In genomic region chr11:103849366-103849765, GRCh38 we compare ENCODE assay signal across 18 cellular contexts.
"Had no signal": no experiment of that assay in that cellular context is flagged by ENCODE, and none has a peak within 500 bp of the region (broad histone marks: within the 10 kb centered on the region; RNA-seq: fewer than 3 reads in every experiment).

No MANE protein-coding gene starts in this region.

- H3K27ac ChIP-seq: esophagus squamous epithelium, parathyroid adenoma had no signal

- H3K36me3 ChIP-seq: esophagus squamous epithelium, tibial nerve had no signal

- H3K36me3 Mint-ChIP-seq: brain; immature natural killer cell; naive thymus-derived CD4-positive, alpha-beta T cell; stimulated activated naive B cell treated with anti-CD40 and anti-IgM and Interleukin-4, amounts not matched to agents 10 μg/mL and 1 μg/mL and 100 μg/mL, for 72 hours had no signal

- H3K27me3 Mint-ChIP-seq: activated T-helper 17 cell treated with anti-CD3 and anti-CD28 coated beads, Interleukin-2, amount 50 U/mL, for 72 hours; naive thymus-derived CD4-positive, alpha-beta T cell had no signal

- H3K27me3 ChIP-seq: esophagus squamous epithelium, tibial nerve had no signal

- H3K27ac Mint-ChIP-seq: activated T-helper 17 cell treated with anti-CD3 and anti-CD28 coated beads, Interleukin-2, amount 50 U/mL, for 72 hours; immature natural killer cell; naive thymus-derived CD4-positive, alpha-beta T cell; stimulated activated naive B cell treated with anti-CD40 and anti-IgM and Interleukin-4, amounts not matched to agents 10 μg/mL and 1 μg/mL and 100 μg/mL, for 72 hours had no signal

- H3K4me1 ChIP-seq: parathyroid adenoma had no signal

- H3K4me3 ChIP-seq: esophagus squamous epithelium, tibial nerve had no signal

- H3K4me1 Mint-ChIP-seq: activated T-helper 17 cell treated with anti-CD3 and anti-CD28 coated beads, Interleukin-2, amount 50 U/mL, for 72 hours; immature natural killer cell; naive thymus-derived CD4-positive, alpha-beta T cell had no signal

- H3K4me3 Mint-ChIP-seq: activated T-helper 17 cell treated with anti-CD3 and anti-CD28 coated beads, Interleukin-2, amount 50 U/mL, for 72 hours; brain; immature natural killer cell; naive thymus-derived CD4-positive, alpha-beta T cell; stimulated activated naive B cell treated with anti-CD40 and anti-IgM and Interleukin-4, amounts not matched to agents 10 μg/mL and 1 μg/mL and 100 μg/mL, for 72 hours had no signal

- H3K9me3 Mint-ChIP-seq: stimulated activated naive B cell treated with anti-CD40 and anti-IgM and Interleukin-4, amounts not matched to agents 10 μg/mL and 1 μg/mL and 100 μg/mL, for 72 hours had no signal

- ATAC-seq: activated T-helper 17 cell treated with anti-CD3 and anti-CD28 coated beads, Interleukin-2, amount 50 U/mL, for 72 hours; naive thymus-derived CD4-positive, alpha-beta T cell; stimulated activated naive B cell treated with anti-CD40 and anti-IgM and Interleukin-4, amounts not matched to agents 10 μg/mL and 1 μg/mL and 100 μg/mL, for 72 hours had no signal

- DNase-seq: activated CD4-positive, alpha-beta T cell treated with anti-CD3 and anti-CD28 coated beads, Interleukin-2, amount 50 U/mL, for 48 hours; activated naive CD4-positive, alpha-beta T cell treated with Interleukin-2 at 50 U/mL for 16 hours; cerebellar nuclear complex; esophagus squamous epithelium; foreskin melanocyte; head of caudate nucleus; immature natural killer cell; left cardiac atrium; naive thymus-derived CD4-positive, alpha-beta T cell; SK-N-SH; stimulated activated CD4-positive, alpha-beta T cell treated with anti-CD3 and anti-CD28 coated beads, Interleukin-2, amount 100 ng/mL, for 48 hours; stimulated activated naive B cell treated with anti-CD40 and anti-IgM and Interleukin-4, amounts not matched to agents 10 μg/mL and 1 μg/mL and 100 μg/mL, for 72 hours; T-helper 1 cell; T1000 had no signal

- H3K9me3 ChIP-seq: esophagus squamous epithelium, SK-N-SH had no signal
